ENCODE assay signal across 1 cellular context in genomic region chr19:3392480-3392879, GRCh38.
TF ChIP-seq lines count a peak whose summit lies in the region.

No MANE protein-coding gene starts in this region.

TF ChIP-seq in H1, 55 proteins besides CTCF, POLR2A, EP300 and RAD21 (continued from another document):
- TF ChIP-seq ATF2 (IDR thresholded peaks at IDR 0.05; ENCODE audit: low read length) (no peak), SAP30 (IDR thresholded peaks at IDR 0.05; ENCODE audit: insufficient read depth, insufficient replicate concordance, low read length) (no peak), CBX8 (IDR thresholded peaks at IDR 0.05; ENCODE audit: borderline replicate concordance, low read depth, low read length) (no peak), ASH2L (IDR thresholded peaks at IDR 0.05; ENCODE audit: low read length) (no peak), TCF12 (IDR thresholded peaks at IDR 0.05; ENCODE audit: low read depth, low read length) (no peak), RNF2 (IDR thresholded peaks at IDR 0.05; ENCODE audit: borderline replicate concordance, low read depth, low read length, missing control alignments, poor library complexity, severe bottlenecking) (no peak), POLR2AphosphoS5 (IDR thresholded peaks at IDR 0.05; ENCODE audit: low read depth, low read length) (no peak)
TF ChIP-seq in H1: peak in this region for 0.
